Comparison of ENCODE assay signal across 26 cellular contexts in the genomic region with DNA sequence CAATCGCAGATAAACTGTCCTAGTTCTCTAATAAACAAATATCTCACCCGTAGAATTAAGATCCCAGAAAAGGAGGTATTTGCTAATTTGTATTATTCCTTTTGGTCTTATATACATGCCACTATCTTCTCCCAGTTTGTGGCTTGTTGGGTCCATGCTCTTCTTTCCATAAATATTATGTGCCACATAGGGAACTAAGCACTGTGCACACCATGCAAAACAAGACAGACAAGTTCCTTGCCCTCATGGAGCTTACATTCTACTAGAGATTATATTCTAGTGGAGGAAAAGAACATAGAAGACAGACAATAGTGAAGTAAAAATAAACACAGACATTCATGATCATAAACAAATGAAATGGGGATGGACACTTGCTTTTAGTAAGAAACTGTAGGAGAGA.
"Had no signal": no experiment of that assay in that cellular context is flagged by ENCODE, and none has a peak within 500 bp of the region (broad histone marks: within the 10 kb centered on the region; RNA-seq: fewer than 3 reads in every experiment).

No MANE protein-coding gene starts in this region.

- H3K27me3 ChIP-seq: ascending aorta, body of pancreas, MG63 had no signal

- H3K27me3 Mint-ChIP-seq: activated CD4-positive, alpha-beta memory T cell treated with anti-CD3 and anti-CD28 coated beads for 36 hours; activated T-cell treated with anti-CD3 and anti-CD28 coated beads, Interleukin-2, amount 50 U/mL, for 24 hours; IgD-negative memory B cell had no signal

- H3K27ac ChIP-seq: ascending aorta, body of pancreas, KMS-11, SK-N-MC had no signal

- H3K9me3 Mint-ChIP-seq: activated CD4-positive, alpha-beta memory T cell treated with anti-CD3 and anti-CD28 coated beads for 36 hours; activated T-cell treated with anti-CD3 and anti-CD28 coated beads, Interleukin-2, amount 50 U/mL, for 24 hours; IgD-negative memory B cell had no signal

- H3K4me3 Mint-ChIP-seq: activated CD4-positive, alpha-beta memory T cell treated with anti-CD3 and anti-CD28 coated beads for 36 hours; activated T-cell treated with anti-CD3 and anti-CD28 coated beads, Interleukin-2, amount 50 U/mL, for 24 hours; WTC11 had no signal

- ATAC-seq: body of pancreas, Panc1, Right ventricle myocardium inferior, WTC11 had no signal

- H3K27ac Mint-ChIP-seq: activated CD4-positive, alpha-beta memory T cell treated with anti-CD3 and anti-CD28 coated beads for 36 hours; WTC11 had no signal

- DNase-seq: activated CD4-positive, alpha-beta memory T cell treated with anti-CD3 and anti-CD28 coated beads for 36 hours; activated CD4-positive, alpha-beta T cell treated with anti-CD3 and anti-CD28 coated beads for 48 hours; activated CD4-positive, CD25-positive, alpha-beta regulatory T cell treated with anti-CD3 and anti-CD28 coated beads, Interleukin-2, amount 50 U/mL, for 72 hours; activated CD8-positive, alpha-beta memory T cell treated with anti-CD3 and anti-CD28 coated beads, Interleukin-2, amount 50 U/mL, for 4 hours; activated naive CD4-positive, alpha-beta T cell treated with anti-CD3 and anti-CD28 coated beads, Interleukin-2, amount 50 U/mL, for 16 hours; activated T-cell treated with anti-CD3 and anti-CD28 coated beads, Interleukin-2, amount 50 U/mL, for 24 hours; amniotic stem cell; body of pancreas; MG63; NCI-H1105 treated with DMSO at 0.1 percent for 48 hours; NCI-H1436 treated with DMSO at 0.1 percent for 48 hours; NCI-H187; NCI-H2081; NCI-H510A treated with DMSO at 0.1 percent for 48 hours; NCI-H69; NK-92 treated with Interleukin-12 subunit alpha and Interleukin-12 subunit beta, amount 100 ng/mL, for 24 hours; OCI-M1; RPMI8226; T-helper 9 cell had no signal

- H3K9me3 ChIP-seq: ascending aorta, body of pancreas, MG63 had no signal

- H3K4me3 ChIP-seq: ascending aorta, body of pancreas, MG63, SK-N-MC had no signal
